In the genomic region with DNA sequence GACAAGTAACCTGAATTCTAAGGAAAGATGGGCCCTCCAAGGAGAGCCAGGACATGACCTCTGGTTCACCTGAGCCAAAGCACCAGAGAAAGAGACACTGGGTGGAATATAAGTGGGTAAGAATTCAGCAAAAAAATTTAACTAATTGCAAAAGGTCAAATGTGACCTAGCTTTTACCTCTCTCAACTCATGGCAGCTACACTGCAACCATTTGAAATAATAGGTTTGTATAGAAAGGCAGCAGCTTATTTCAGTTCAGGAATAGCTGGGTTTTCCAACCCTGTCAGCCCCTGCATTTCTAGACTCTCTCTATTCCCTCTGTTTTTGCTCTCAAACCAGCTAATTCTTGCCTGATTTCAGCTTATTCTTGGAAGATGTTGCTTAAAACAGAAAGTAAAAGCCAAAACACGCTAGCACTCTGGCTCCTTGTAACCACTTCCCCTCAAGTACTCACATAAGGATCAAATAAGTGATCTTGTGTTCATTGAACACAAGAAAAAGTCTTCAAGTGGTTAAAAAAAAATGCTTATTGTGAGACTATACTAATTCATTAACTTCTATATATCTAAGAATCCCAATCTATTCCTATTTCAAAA, we compare ENCODE assay signal across 8 cellular contexts.
DNase-seq lines count a peak whose midpoint lies in the region; ATAC-seq and TF ChIP-seq lines count a peak whose summit lies in the region.

No MANE protein-coding gene starts in this region.

- peak overlapping the region; percentile 42 to 62 for H3K27ac ChIP-seq in ascending aorta
- no peak overlapping the region for H3K27ac ChIP-seq in suprapubic skin
- no peak overlapping the region for H3K27ac ChIP-seq in mesendoderm (ENCODE audit: low read depth, low read length)

- H3K36me3 ChIP-seq in ascending aorta (no peaks in the 10 kb centered on the region), suprapubic skin (no peaks in the 10 kb centered on the region), mesendoderm (ENCODE audit: control insufficient read depth, insufficient read depth, low read length) (no peaks in the 10 kb centered on the region), HAP-1 (replicated peaks) (no peaks in the 10 kb centered on the region)

- H2BK120ac ChIP-seq in mesendoderm (ENCODE audit: low read depth, low read length) = no peak overlapping the region

- no peak for TF ChIP-seq POLR2A in suprapubic skin (IDR thresholded peaks at IDR 0.05)

- H3K56ac ChIP-seq in mesendoderm (ENCODE audit: low read length) = no peak overlapping the region

- DNase-seq in EH (ENCODE audit: low read depth) = peak; percentile 39
- no peak for DNase-seq in ascending aorta (ENCODE audit: low spot score in 2 of 2)
- no peak for DNase-seq in suprapubic skin (ENCODE audit: low spot score in 2 of 2)
- DNase-seq in midbrain (lab: John Stamatoyannopoulos, UW) = no peak
- DNase-seq in mesendoderm = no peak
- DNase-seq in HAP-1 (ENCODE audit: low spot score in 2 of 2) = no peak

- H3K4me3 ChIP-seq in ascending aorta (peak overlapping the region; percentile 33 to 56), suprapubic skin (peak overlapping the region; percentile 12), mesendoderm (ENCODE audit: low read length) (no peak overlapping the region), HAP-1 (no peak overlapping the region)

- H3K9me3 ChIP-seq in ascending aorta = no peaks in the 10 kb centered on the region
- no peaks in the 10 kb centered on the region for H3K9me3 ChIP-seq in suprapubic skin
- no peaks in the 10 kb centered on the region for H3K9me3 ChIP-seq in HAP-1

- WGBS in suprapubic skin = 44% methylated on average over 1 of the region's 1 CpG
- WGBS in mesendoderm (ENCODE audit: extremely low coverage, insufficient coverage, low lambda C conversion rate) = no CpG with 5 or more reads among the region's 1 CpG

- H3K4me1 ChIP-seq in ascending aorta (no peaks in the 10 kb centered on the region), suprapubic skin (no peaks in the 10 kb centered on the region), mesendoderm (ENCODE audit: control insufficient read depth, low read depth, low read length) (no peaks in the 10 kb centered on the region), HAP-1 (no peaks in the 10 kb centered on the region)

- no peak overlapping the region for H4K5ac ChIP-seq in mesendoderm (ENCODE audit: low read length)

- H3K79me1 ChIP-seq in mesendoderm (ENCODE audit: low read length) = no peaks in the 10 kb centered on the region

- ATAC-seq in GM19468 (IDR thresholded peaks at IDR 0.05; ENCODE audit: extremely low read depth, unreplicated experiment) (peak; percentile 21), HG03520 (IDR thresholded peaks at IDR 0.05; ENCODE audit: unreplicated experiment) (peak; percentile 74)

- H3K27me3 ChIP-seq in ascending aorta = no peaks in the 10 kb centered on the region
- no peaks in the 10 kb centered on the region for H3K27me3 ChIP-seq in suprapubic skin
- H3K27me3 ChIP-seq in mesendoderm (ENCODE audit: insufficient read depth, low read length, poor library complexity) = no peaks in the 10 kb centered on the region
- 0 out of 2 replicates have a peak, but pooled peaks cover 2% of the 10 kb centered on the region for H3K27me3 ChIP-seq in HAP-1 (ENCODE audit: low read depth)

- H2BK5ac ChIP-seq in mesendoderm (ENCODE audit: low read length) = no peak overlapping the region

- TF ChIP-seq EP300 in suprapubic skin (IDR thresholded peaks at IDR 0.05) = no peak

- H2AK5ac ChIP-seq in mesendoderm (ENCODE audit: low read length) = no peak overlapping the region

- no peak for TF ChIP-seq CTCF in ascending aorta (IDR thresholded peaks at IDR 0.05)
- TF ChIP-seq CTCF in suprapubic skin (IDR thresholded peaks at IDR 0.05) = no peak

- H3K23ac ChIP-seq in mesendoderm (ENCODE audit: low read length) = no peak overlapping the region

- no peak overlapping the region for H4K8ac ChIP-seq in mesendoderm (ENCODE audit: low read depth, low read length)

- no peak overlapping the region for H3K18ac ChIP-seq in mesendoderm (ENCODE audit: low read length)

- no peaks in the 10 kb centered on the region for H3K79me2 ChIP-seq in mesendoderm (ENCODE audit: control insufficient read depth, insufficient read depth, low read length)

- H3K4ac ChIP-seq in mesendoderm (ENCODE audit: low read depth, low read length) = no peak overlapping the region

- H3K4me2 ChIP-seq in mesendoderm (ENCODE audit: low read length) = no peak overlapping the region

- H3K9ac ChIP-seq in mesendoderm (ENCODE audit: low read length) = no peak overlapping the region

- intact Hi-C loops in ascending aorta (cut with DNase I) = no loop called here

- in situ Hi-C loops in HAP-1 (cut with MboI; ENCODE audit: low sequenced_read_pairs) = no loop called here

- H2BK15ac ChIP-seq in mesendoderm (replicated peaks; ENCODE audit: low read depth) = no peak overlapping the region

Comparison
In these comparisons a context has a peak if more than half of its experiments do, and no peak if none do; other contexts are left out.
1. H3K27ac ChIP-seq: peak in ascending aorta (2 of 2); none in suprapubic skin (single experiment) and mesendoderm (single experiment).
2. H3K4me3 ChIP-seq: peak in ascending aorta (2 of 2) and suprapubic skin (single experiment); none in mesendoderm (single experiment) and HAP-1 (single experiment).